ENCODE assay signal across 8 cellular contexts in genomic region chrX:49073641-49074575, GRCh38. TPM values are rescaled to one million over a fixed set of nuclear protein-coding genes. Genes with fewer than 3 reads are reported as not detected.
DNase-seq lines count a peak whose midpoint lies in the region; ATAC-seq lines count a peak whose summit lies in the region.

PRAF2 (minus strand) TSS chrX:49074002; CDS start chrX:49073987, 15 bp downstream.

- H3K27ac Mint-ChIP-seq in activated naive CD4-positive, alpha-beta T cell treated with anti-CD3 and anti-CD28 coated beads, Interleukin-2, amount 50 U/mL, for 72 hours = peak within 1 kb of the TSS; percentile 87 to 89

- H3K4me3 ChIP-seq in MG63 = peak within 1 kb of the TSS; percentile 73

- H3K36me3 Mint-ChIP-seq in activated naive CD4-positive, alpha-beta T cell treated with anti-CD3 and anti-CD28 coated beads, Interleukin-2, amount 50 U/mL, for 72 hours = peaks cover 0 to 12% of the 10 kb centered on the region in 2 donors

- DNase-seq in DMS 273 (lab: John Stamatoyannopoulos, UW; ENCODE audit: unreplicated experiment) (peak; percentile 96), MG63 (peak; percentile 91), SK-N-DZ (ENCODE audit: low spot score) (peak; percentile 90), germinal center (ENCODE audit: low spot score) (peak; percentile 90), non-pigmented ciliary epithelial cell (ENCODE audit: low read depth) (peak; percentile 54), superior temporal gyrus (ENCODE audit: extremely low spot score) (peak; percentile 94)
- peak; percentile 81 to 89 for DNase-seq in activated naive CD4-positive, alpha-beta T cell treated with anti-CD3 and anti-CD28 coated beads, Interleukin-2, amount 50 U/mL, for 72 hours (ENCODE audit: low spot score in 2 of 2)

- no peaks in the 10 kb centered on the region for H3K27me3 ChIP-seq in MG63

- H3K36me3 ChIP-seq in MG63 = no peaks in the 10 kb centered on the region; the same call in none of the 2 replicates

- H3K9me3 ChIP-seq in MG63 = no peaks in the 10 kb centered on the region

- peak; percentile 71 for ATAC-seq in GM21717 (IDR thresholded peaks at IDR 0.05; ENCODE audit: unreplicated experiment)
- ATAC-seq in activated naive CD4-positive, alpha-beta T cell treated with anti-CD3 and anti-CD28 coated beads, Interleukin-2, amount 50 U/mL, for 72 hours = peak; percentile 97 to 99

- H3K9me3 Mint-ChIP-seq in activated naive CD4-positive, alpha-beta T cell treated with anti-CD3 and anti-CD28 coated beads, Interleukin-2, amount 50 U/mL, for 72 hours = no peaks in the 10 kb centered on the region

RNA-seq across cellular contexts. Expression of gene PRAF2, which starts in this region (rescaled TPM):
- total RNA-seq in MG63 (2014; rRNA removed; shearing (Covaris generic); ENCODE audit: low replicate concordance) = 1.9 TPM in 1 of 2 replicates, not detected in the other
- polyA plus RNA-seq in SK-N-DZ (2014; cell fraction: cytosol; rRNA removed) = 13.0 and 16.2 TPM in 2 replicates
- polyA plus RNA-seq in SK-N-DZ (2014; cell fraction: nucleus; rRNA removed) = 7.0 and 20.0 TPM in 2 replicates
- 10 to 100 TPM; 10.9 to 40.9 TPM for total RNA-seq in activated naive CD4-positive, alpha-beta T cell treated with anti-CD3 and anti-CD28 coated beads, Interleukin-2, amount 50 U/mL, for 72 hours

Comparison
In these comparisons a context has a peak if more than half of its experiments do, and no peak if none do; other contexts are left out.
1. Peak in every context shown above with its lines: DNase-seq, ATAC-seq and H3K4me3 ChIP-seq.